8 cellular contexts compared by ENCODE assay signal in the genomic region with DNA sequence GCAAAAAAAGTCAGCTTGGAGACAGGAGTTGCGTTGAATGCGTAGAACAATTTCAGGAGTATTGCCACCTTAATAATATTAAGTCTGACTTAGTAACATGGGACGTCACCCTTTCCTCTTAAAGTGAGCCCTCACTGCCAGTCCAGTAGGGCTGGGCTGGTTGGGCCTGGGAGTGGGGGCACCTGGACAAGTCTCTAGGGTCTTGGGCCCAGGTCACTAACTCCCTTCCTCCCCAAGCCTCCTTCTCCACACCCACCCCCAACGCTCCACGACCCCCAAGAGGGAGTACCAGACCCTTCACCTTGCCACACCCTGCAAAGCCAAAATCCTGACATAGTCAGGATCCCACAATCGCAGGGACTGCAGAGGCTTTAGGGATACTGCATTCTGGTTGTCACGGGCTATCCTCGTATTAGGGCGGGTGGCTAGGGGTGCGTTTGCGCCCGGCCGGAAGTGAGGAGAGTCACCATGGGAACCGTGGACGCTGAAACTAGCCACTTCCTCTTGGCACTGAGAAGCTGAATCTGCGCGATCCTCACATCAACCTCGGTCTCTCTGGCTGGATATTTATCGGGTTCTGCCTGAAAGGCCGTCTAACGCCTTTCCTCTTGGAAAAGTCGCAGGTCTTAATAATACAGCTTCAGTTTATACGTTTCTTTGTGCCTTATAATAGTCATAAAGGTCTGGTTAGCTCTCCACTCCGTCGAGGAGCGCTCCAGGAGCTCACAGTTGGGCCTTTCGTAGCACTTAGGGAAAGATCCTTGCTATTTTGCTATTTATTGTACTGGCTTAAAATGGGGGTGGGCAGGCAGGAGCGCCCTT. TPM values are rescaled to one million over a fixed set of nuclear protein-coding genes. Genes with fewer than 3 reads are reported as not detected.
DNase-seq lines count a peak whose midpoint lies in the region; ATAC-seq, FAIRE-seq and TF ChIP-seq lines count a peak whose summit lies in the region.

No MANE protein-coding gene starts in this region.

- POLR2A ChIA-PET in BJ (lab: Charles Lee), result interaction anchor here (0.6 kb wide), 1 partner anchor 938 kb away, joined by 3 read pairs; no protein-coding TSS in a partner anchor

- H3K27me3 Mint-ChIP-seq in nephron (ENCODE audit: low read depth), result peaks cover 6% of the 10 kb centered on the region

- peak overlapping the region; percentile 56 for H3K9ac ChIP-seq in NT2/D1 (ENCODE audit: insufficient read length, low read depth)

- H3K4me1 ChIP-seq in NT2/D1 (ENCODE audit: insufficient read depth, insufficient read length), result no peaks in the 10 kb centered on the region
- peaks cover 12% of the 10 kb centered on the region for H3K4me1 ChIP-seq in suprapubic skin

- H3K9me3 Mint-ChIP-seq in nephron, result no peaks in the 10 kb centered on the region

- no peak overlapping the region for H3K27ac ChIP-seq in suprapubic skin

- TF ChIP-seq POLR2A in suprapubic skin (IDR thresholded peaks at IDR 0.05), result no peak

- no peaks in the 10 kb centered on the region for H3K36me3 ChIP-seq in BJ (ENCODE audit: control insufficient read depth, insufficient read depth, low read length)
- H3K36me3 ChIP-seq in NT2/D1 (ENCODE audit: insufficient read depth, insufficient read length, low read length), result no peaks in the 10 kb centered on the region
- no peaks in the 10 kb centered on the region for H3K36me3 ChIP-seq in suprapubic skin

- H3K4me3 ChIP-seq in BJ (ENCODE audit: low read depth, low read length) (peak overlapping the region; percentile 48), NT2/D1 (ENCODE audit: insufficient read length, low read depth) (peak overlapping the region; percentile 56), foreskin fibroblast (ENCODE audit: low read depth in 1 of 2, low read length in 2 of 2) (peak overlapping the region; percentile 33 to 68), suprapubic skin (peak overlapping the region; percentile 47)

- TF ChIP-seq EP300 in suprapubic skin (IDR thresholded peaks at IDR 0.05), result no peak

- no peak for DNase-seq in BJ (ENCODE audit: low read depth)
- peak; percentile 80 for DNase-seq in GM19239 (ENCODE audit: insufficient read length, low spot score)
- DNase-seq in NT2/D1 (ENCODE audit: low read depth, low spot score), result peak; percentile 40
- DNase-seq in activated effector memory CD4-positive, alpha-beta T cell treated with anti-CD3 and anti-CD28 coated beads, Interleukin-2, amount 50 U/mL, for 16 hours, result peak; percentile 85
- DNase-seq in foreskin fibroblast, result peak; percentile 60 to 85
- DNase-seq in suprapubic skin (ENCODE audit: low spot score in 2 of 2), result peak; percentile 84 to 86

- WGBS in suprapubic skin, result 23% methylated on average over 15 of the region's 28 CpGs

- no peaks in the 10 kb centered on the region for H3K4me1 Mint-ChIP-seq in nephron

- FAIRE-seq in GM19239 (lab: Jason Lieb, UNC), result peak; percentile 99

- H3K36me3 Mint-ChIP-seq in nephron (ENCODE audit: low read depth), result no peaks in the 10 kb centered on the region

- CTCF ChIA-PET in BJ (lab: Yijun Ruan, JAX), result no interaction called here

- no peak for TF ChIP-seq CTCF in BJ (IDR thresholded peaks at IDR 0.05; ENCODE audit: insufficient read depth, low read depth, low read length)
- TF ChIP-seq CTCF in foreskin fibroblast (IDR thresholded peaks at IDR 0.05; ENCODE audit: low read depth, low read length), result no peak
- TF ChIP-seq CTCF in nephron (IDR thresholded peaks at IDR 0.05; ENCODE audit: unreplicated experiment in 3 of 3), result no peak
- TF ChIP-seq CTCF in suprapubic skin (IDR thresholded peaks at IDR 0.05), result no peak

- H3K9me3 ChIP-seq in NT2/D1 (ENCODE audit: insufficient read depth, low read length) (no peaks in the 10 kb centered on the region), suprapubic skin (no peaks in the 10 kb centered on the region)

- peak overlapping the region; percentile 77 to 79 (median 78) for H3K4me3 Mint-ChIP-seq in nephron

- no peak overlapping the region for H3K27ac Mint-ChIP-seq in nephron

- ATAC-seq in HG03354 (IDR thresholded peaks at IDR 0.05; ENCODE audit: poor library complexity, severe bottlenecking, unreplicated experiment), result peak; percentile 100

- H3K27me3 ChIP-seq in BJ (ENCODE audit: control insufficient read depth, insufficient read depth, low read length), result peaks cover 8% of the 10 kb centered on the region; the same call in 1 of the 2 replicates
- H3K27me3 ChIP-seq in NT2/D1 (ENCODE audit: insufficient read depth, insufficient read length), result peaks cover 33% of the 10 kb centered on the region
- H3K27me3 ChIP-seq in suprapubic skin, result peaks cover 48% of the 10 kb centered on the region

RNA-seq across cellular contexts. Expression of gene CXXC1, which starts 10.3 kb away (rescaled TPM):
- polyA plus RNA-seq in BJ (2011; rRNA removed), result 29.4 and 51.2 TPM in 2 replicates
- polyA minus RNA-seq in BJ (2011; rRNA and poly(A)+ RNA removed), result 14.3 and 22.5 TPM in 2 replicates
- 100 to 1,000 TPM; 102 to 193 (median 107) TPM for total RNA-seq in suprapubic skin

RNA-seq across cellular contexts. Expression of gene MBD1, which starts 16.5 kb away (rescaled TPM):
- 36.0 and 54.4 TPM in 2 replicates for polyA plus RNA-seq in BJ (2011; rRNA removed)
- 33.7 and 41.6 TPM in 2 replicates for polyA minus RNA-seq in BJ (2011; rRNA and poly(A)+ RNA removed)
- total RNA-seq in suprapubic skin, result 100 to 1,000 TPM; 107 to 145 (median 110) TPM

RNA-seq across cellular contexts. Expression of gene CFAP53, which starts 31.5 kb away (rescaled TPM):
- polyA plus RNA-seq in BJ (2011; rRNA removed), result 0.17 and 0.33 TPM in 2 replicates
- 0.15 TPM in 1 of 2 replicates, not detected in the other for polyA minus RNA-seq in BJ (2011; rRNA and poly(A)+ RNA removed)
- under 1 TPM in 1 of 4 donors, not detected in 3; 0.34 TPM for total RNA-seq in suprapubic skin
